ENCODE assay signal across 12 cellular contexts in the genomic region with DNA sequence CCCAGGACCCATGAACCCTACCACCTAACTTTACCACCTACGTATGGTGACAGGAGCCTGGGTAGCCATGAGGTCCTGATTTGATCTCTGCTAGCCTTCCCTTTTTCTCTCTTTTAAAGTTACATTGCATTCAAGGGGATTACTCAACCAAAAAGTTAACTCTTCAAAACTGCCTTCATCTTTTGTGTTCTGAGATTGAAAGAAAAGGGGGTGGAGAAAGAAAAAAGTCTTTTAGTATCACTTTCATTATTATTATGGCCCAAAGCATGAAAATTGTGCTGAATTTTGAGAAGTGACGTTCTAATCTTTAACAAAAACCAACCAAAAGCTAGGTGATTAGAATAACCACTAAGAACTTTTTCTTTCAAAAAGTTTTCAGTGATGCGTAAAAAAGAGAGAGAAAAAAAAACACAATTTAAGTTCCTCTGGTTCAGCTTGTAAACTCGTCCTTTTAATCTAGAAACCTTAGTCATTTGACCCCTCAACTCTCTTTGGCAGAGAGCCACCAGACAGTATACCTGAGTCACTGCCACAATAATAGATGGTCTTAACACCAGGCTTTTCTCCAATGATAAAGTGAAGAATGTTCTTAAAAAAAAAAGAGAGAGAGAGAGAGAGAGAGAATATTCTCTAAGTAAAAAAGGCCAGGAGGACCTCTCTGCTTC.
DNase-seq lines count a peak whose midpoint lies in the region; ATAC-seq and TF ChIP-seq lines count a peak whose summit lies in the region.
"Had no signal": no experiment of that assay in that cellular context is flagged by ENCODE, and none has a peak within 500 bp of the region (broad histone marks: within the 10 kb centered on the region; RNA-seq: fewer than 3 reads in every experiment).

No MANE protein-coding gene starts in this region.

- no peak for TF ChIP-seq POLR2A in spleen (IDR thresholded peaks at IDR 0.05)

- no peaks in the 10 kb centered on the region for H3K79me2 ChIP-seq in GM23248 (ENCODE audit: insufficient read depth)

- peaks cover 13% of the 10 kb centered on the region; the same call in 1 of the 2 replicates for H3K4me1 ChIP-seq in GM23248 (ENCODE audit: insufficient read depth)
- H3K4me1 ChIP-seq in spleen = no peaks in the 10 kb centered on the region
- H3K4me1 ChIP-seq: heart left ventricle, lower lobe of right lung had no signal

- peak; percentile 51 for DNase-seq in GM23248
- DNase-seq in LHCN-M2 (ENCODE audit: low read depth) = peak; percentile 76
- peak; percentile 15 to 72 for DNase-seq in dermis microvascular lymphatic vessel endothelial cell (ENCODE audit: low read depth in 2 of 2)
- DNase-seq in renal cortical epithelial cell (ENCODE audit: low read depth) = peak; percentile 92
- DNase-seq in spleen = no peak
- no peak for DNase-seq in H7
- DNase-seq: heart left ventricle; lower lobe of right lung; NCI-H1930; stimulated activated CD4-positive, alpha-beta T cell treated with anti-CD3 and anti-CD28 coated beads, Interleukin-4, amount 100 ng/mL, for 1 hour; T-helper 17 cell had no signal

- H3K27ac ChIP-seq in GM23248 = no peak overlapping the region
- no peak overlapping the region for H3K27ac ChIP-seq in spleen
- H3K27ac ChIP-seq: heart left ventricle, lower lobe of right lung had no signal

- no peaks in the 10 kb centered on the region for H4K20me1 ChIP-seq in GM23248 (ENCODE audit: insufficient read depth)

- H3F3A ChIP-seq in GM23248 (ENCODE audit: insufficient read depth) = no peaks in the 10 kb centered on the region

- no peaks in the 10 kb centered on the region for H3K36me3 ChIP-seq in GM23248 (ENCODE audit: low read depth)
- H3K36me3 ChIP-seq in spleen = no peaks in the 10 kb centered on the region
- no peaks in the 10 kb centered on the region for H3K36me3 ChIP-seq in H7 (replicated peaks; ENCODE audit: control insufficient read depth, insufficient read depth, low read length)
- H3K36me3 ChIP-seq: heart left ventricle, lower lobe of right lung had no signal

- H2AFZ ChIP-seq in GM23248 = peak overlapping the region; percentile 5; the same call in 1 of the 2 replicates

- no peaks in the 10 kb centered on the region for H3K9me2 ChIP-seq in GM23248 (ENCODE audit: insufficient read depth)

- H3K27me3 ChIP-seq in GM23248 (replicated peaks; ENCODE audit: insufficient read depth) (no peaks in the 10 kb centered on the region), spleen (replicated peaks in 1 of 7) (no peaks in the 10 kb centered on the region), H7 (ENCODE audit: control insufficient read depth, insufficient read depth, low read length) (no peaks in the 10 kb centered on the region)

- H3K9me3 ChIP-seq in GM23248 (ENCODE audit: low read depth) = no peaks in the 10 kb centered on the region
- H3K9me3 ChIP-seq in spleen = no peaks in the 10 kb centered on the region
- H3K9me3 ChIP-seq: heart left ventricle, lower lobe of right lung had no signal

- in situ Hi-C loops in GM23248 (cut with MboI) = no loop called here

- 52 to 61% methylated on average over 4 of the region's 4 CpGs for WGBS in GM23248 (ENCODE audit: low coverage in 1 of 2, low lambda C conversion rate in 2 of 2, missing lambda C conversion rate in 2 of 2), 2 experiments
- WGBS in spleen, 5 donors = 47 to 76% (median 63%) methylated on average over 4 of the region's 4 CpGs

- no peak overlapping the region for H3K9ac ChIP-seq in GM23248

- no peak for ATAC-seq in GM21423 (IDR thresholded peaks at IDR 0.05; ENCODE audit: unreplicated experiment)
- ATAC-seq: heart left ventricle, lower lobe of right lung, T-helper 17 cell had no signal

- H3K4me3 ChIP-seq in GM23248 = peak overlapping the region; percentile 16; the same call in 1 of the 2 replicates
- H3K4me3 ChIP-seq in spleen = no peak overlapping the region
- no peak overlapping the region for H3K4me3 ChIP-seq in H7 (ENCODE audit: insufficient read depth, low read depth, low read length)
- H3K4me3 ChIP-seq: heart left ventricle, lower lobe of right lung had no signal

- peak overlapping the region; percentile 32 for H3K4me2 ChIP-seq in GM23248 (ENCODE audit: unreplicated experiment)

- intact Hi-C loops in spleen (cut with DNase I; ENCODE audit: low total_unique reads) = no loop called here

- TF ChIP-seq CTCF in spleen (IDR thresholded peaks at IDR 0.05 in 8 of 11, conservative IDR thresholded peaks at IDR 0.05 in 3 of 11) = no peak

Comparison
In these comparisons a context has a peak if more than half of its experiments do, and no peak if none do; other contexts are left out.
1. DNase-seq: peak in GM23248 (single experiment), LHCN-M2 (single experiment), dermis microvascular lymphatic vessel endothelial cell (2 of 2) and renal cortical epithelial cell (single experiment); none in spleen (single experiment) and H7 (single experiment).